ENCODE assay signal across 8 cellular contexts in genomic region chr1:16648756-16649155, GRCh38. TPM values are rescaled to one million over a fixed set of nuclear protein-coding genes. Genes with fewer than 3 reads are reported as not detected.
DNase-seq lines count a peak whose midpoint lies in the region; ATAC-seq and TF ChIP-seq lines count a peak whose summit lies in the region.
"Not testable (repeated sequence)": the region's sequence is repeated elsewhere in the genome, so short reads cannot be mapped to it uniquely, and the experiment has no call there.
"Had no signal": no experiment of that assay in that cellular context is flagged by ENCODE, and none has a peak within 500 bp of the region (broad histone marks: within the 10 kb centered on the region; RNA-seq: fewer than 3 reads in every experiment).

No MANE protein-coding gene starts in this region.

- H3K4me3 ChIP-seq in endodermal cell (ENCODE audit: low read length); psoas muscle: not testable (repeated sequence)

- H3K36me3 Mint-ChIP-seq in CD14-positive monocyte; endodermal cell (ENCODE audit: low read depth); nephron progenitor cell (ENCODE audit: low read depth); type B pancreatic cell: not testable (repeated sequence)

- not testable (repeated sequence) for H3K4me1 ChIP-seq in endodermal cell (ENCODE audit: control insufficient read depth, insufficient read depth, low read length); psoas muscle

- H3K27ac ChIP-seq in endodermal cell (ENCODE audit: low read depth, low read length); psoas muscle: not testable (repeated sequence)

- not testable (repeated sequence) for H3K36me3 ChIP-seq in endodermal cell (ENCODE audit: control insufficient read depth, insufficient read depth, low read length); psoas muscle (ENCODE audit: insufficient read depth in 1 of 2, low read depth in 1 of 2)

- H3K27me3 ChIP-seq in endodermal cell (ENCODE audit: control insufficient read depth, insufficient read depth, low read length, poor library complexity, severe bottlenecking): not testable (repeated sequence)
- H3K27me3 ChIP-seq in psoas muscle (ENCODE audit: insufficient read depth in 3 of 3, low read length in 2 of 3): peaks cover 0 to 12% (median 2%) of the 10 kb centered on the region in 3 donors

- 93 to 100% methylated on average over 1 to 6 of the region's 8 CpGs for WGBS in endodermal cell (ENCODE audit: insufficient coverage in 1 of 2, insufficient read length in 1 of 2), 2 experiments
- WGBS in psoas muscle, 3 donors: 77 to 80% methylated on average over 6 to 7 of the region's 8 CpGs; no CpG with 5 or more reads in 1 of the 3 donors

- not testable (repeated sequence) for ATAC-seq in left colon, psoas muscle

- not testable (repeated sequence) for H3K9ac ChIP-seq in endodermal cell (ENCODE audit: extremely low read depth, low read length, poor library complexity, severe bottlenecking)

- H3K9me3 ChIP-seq in endodermal cell (ENCODE audit: control insufficient read depth, low read length); psoas muscle: not testable (repeated sequence)

- peak overlapping the region in 1 of 2 donors; percentile 67 for H3K4me3 Mint-ChIP-seq in CD14-positive monocyte
- H3K4me3 Mint-ChIP-seq in endodermal cell: peak overlapping the region; percentile 55
- not testable (repeated sequence) for H3K4me3 Mint-ChIP-seq in nephron progenitor cell, type B pancreatic cell

- not testable (repeated sequence) for H3K9me3 Mint-ChIP-seq in CD14-positive monocyte, endodermal cell, nephron progenitor cell, type B pancreatic cell

- TF ChIP-seq CTCF in CD14-positive monocyte (IDR thresholded peaks at IDR 0.05); endodermal cell (conservative IDR thresholded peaks at IDR 0.05); nephron progenitor cell (IDR thresholded peaks at IDR 0.05); psoas muscle (IDR thresholded peaks at IDR 0.05); type B pancreatic cell (conservative IDR thresholded peaks at IDR 0.05): not testable (repeated sequence)

- H3K27me3 Mint-ChIP-seq in CD14-positive monocyte (ENCODE audit: low read depth in 3 of 3) (peaks cover 16 to 31% (median 18%) of the 10 kb centered on the region in 3 donors), endodermal cell (ENCODE audit: insufficient read depth) (peaks cover 17% of the 10 kb centered on the region), nephron progenitor cell (ENCODE audit: low read depth, poor library complexity) (peaks cover 22% of the 10 kb centered on the region), type B pancreatic cell (peaks cover 15% of the 10 kb centered on the region)

- intact Hi-C loops in CD14-positive monocyte (cut with micrococcal nuclease): loop anchor here in 1 of 2 donors (10.0 kb wide), 1 partner anchor 256 kb away; no protein-coding TSS in a partner anchor
- intact Hi-C loops in left colon (cut with DNase I, micrococcal nuclease); psoas muscle (cut with DNase I): not testable (repeated sequence)

- DNase-seq in CD14-positive monocyte (ENCODE audit: low spot score) (peak; percentile 8), endodermal cell (peak; percentile 2), left colon (peak; percentile 2 to 19), nephron progenitor cell (peak; percentile 0), psoas muscle (peak; percentile 11 to 26), type B pancreatic cell (ENCODE audit: extremely low spot score, unreplicated experiment) (peak; percentile 24)
- peak; percentile 44 for DNase-seq in activated CD8-positive, alpha-beta memory T cell treated with anti-CD3 and anti-CD28 coated beads for 24 hours

- H3K27ac Mint-ChIP-seq in CD14-positive monocyte, endodermal cell, nephron progenitor cell, type B pancreatic cell: not testable (repeated sequence)

- not testable (repeated sequence) for H3K4me1 Mint-ChIP-seq in CD14-positive monocyte; endodermal cell; nephron progenitor cell; type B pancreatic cell (ENCODE audit: unreplicated experiment)

RNA-seq across cellular contexts. Expression of gene RNU1-3, which starts 18.0 kb away (rescaled TPM):
- polyA plus RNA-seq in CD14-positive monocyte (not detected), psoas muscle (not detected)
- total RNA-seq in endodermal cell (1,000 to 10,000 TPM; 2,483 to 3,611 TPM), left colon (1,000 to 10,000 TPM; 3,977 to 5,589 TPM), psoas muscle (1,000 to 10,000 TPM; 1,264 to 5,208 (median 3,151) TPM), type B pancreatic cell (ENCODE audit: low replicate concordance) (2,993 and 3,564 TPM in 2 replicates)
- polyA plus RNA-seq in endodermal cell (2013, experiment 1 of 2): 11,872 TPM
- polyA plus RNA-seq in endodermal cell (2013, experiment 2 of 2): 14,577 TPM
- total RNA-seq: M059J had no signal

RNA-seq across cellular contexts. Expression of gene NBPF1, which starts 35.4 kb away (rescaled TPM):
- 1 to 10 TPM; 2.6 to 4.3 TPM for polyA plus RNA-seq in CD14-positive monocyte
- total RNA-seq in endodermal cell: 10 to 100 TPM; 39.2 to 42.5 TPM
- polyA plus RNA-seq in endodermal cell (2013, experiment 1 of 2): 37.2 TPM
- polyA plus RNA-seq in endodermal cell (2013, experiment 2 of 2): 29.5 TPM
- 100 to 1,000 TPM; 101 to 109 TPM for total RNA-seq in left colon
- 10 to 100 TPM in 1 of 4 donors, 1 to 10 TPM in 3; 5.3 to 20.9 (median 7.3) TPM for total RNA-seq in psoas muscle
- 10 to 100 TPM in 1 of 3 donors, 1 to 10 TPM in 2; 2.4 to 12.5 (median 6.1) TPM for polyA plus RNA-seq in psoas muscle
- 39.1 and 97.5 TPM in 2 replicates for total RNA-seq in type B pancreatic cell (ENCODE audit: low replicate concordance)
